1 cellular context compared by ENCODE assay signal in genomic region chr11:62413060-62413696, GRCh38.
TF ChIP-seq lines count a peak whose summit lies in the region.

No MANE protein-coding gene starts in this region.

TF ChIP-seq in GM23338, 12 proteins besides CTCF, POLR2A, EP300 and RAD21 (continued from another document):
- TF ChIP-seq ZNF462 (CRISPR knock-in tag; IDR thresholded peaks at IDR 0.05) = no peak
